In the genomic region with DNA sequence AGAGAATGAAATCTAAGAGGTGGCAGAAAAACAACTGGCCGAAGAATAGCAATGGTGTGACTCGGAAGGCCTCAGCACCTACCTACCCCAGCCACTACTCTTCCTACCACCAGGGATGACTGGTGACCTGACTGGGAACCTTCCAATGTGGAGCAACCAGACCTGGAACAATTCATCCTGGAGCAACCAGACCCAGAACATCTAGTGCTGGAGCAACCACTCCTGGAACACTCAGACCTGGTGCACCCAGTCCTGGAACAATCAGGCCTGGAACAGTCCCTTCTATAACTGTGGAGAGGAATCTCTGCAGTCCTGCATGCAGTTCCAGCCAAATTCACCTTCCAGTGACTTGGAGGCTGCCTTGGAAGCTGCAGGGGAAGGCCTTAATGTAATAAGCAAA, we compare ENCODE assay signal across 1 cellular context. TPM values are rescaled to one million over a fixed set of nuclear protein-coding genes. Genes with fewer than 3 reads are reported as not detected.
"Had no signal": no experiment of that assay in that cellular context is flagged by ENCODE, and none has a peak within 500 bp of the region (broad histone marks: within the 10 kb centered on the region; RNA-seq: fewer than 3 reads in every experiment).

No MANE protein-coding gene starts in this region.

RNA-seq across cellular contexts. Expression of gene CHN2, which starts 18.2 kb away (rescaled TPM):
- total RNA-seq: G401 had no signal
